Comparison of ENCODE assay signal across 11 cellular contexts in the genomic region with DNA sequence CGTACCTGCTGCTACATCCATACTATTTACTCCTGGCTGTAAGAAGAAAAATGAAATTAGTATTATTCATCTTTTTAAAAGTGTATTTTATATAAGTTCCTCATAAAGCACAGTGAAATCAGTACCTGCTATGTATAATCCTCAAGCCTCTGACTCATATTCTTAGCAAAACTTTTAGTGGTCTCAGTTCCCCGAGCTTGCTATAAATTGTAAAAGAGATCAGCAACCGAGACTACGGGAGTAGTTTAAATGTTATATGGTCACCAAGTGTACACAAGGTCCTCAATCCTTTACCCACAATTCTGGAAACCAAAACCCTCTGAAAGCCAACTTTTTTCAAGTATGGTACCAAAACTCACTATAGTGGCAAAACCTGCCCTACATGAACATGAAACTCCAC. TPM values are rescaled to one million over a fixed set of nuclear protein-coding genes. Genes with fewer than 3 reads are reported as not detected.
DNase-seq lines count a peak whose midpoint lies in the region; ATAC-seq lines count a peak whose summit lies in the region.
"Had no signal": no experiment of that assay in that cellular context is flagged by ENCODE, and none has a peak within 500 bp of the region (broad histone marks: within the 10 kb centered on the region; RNA-seq: fewer than 3 reads in every experiment).

No MANE protein-coding gene starts in this region.

- no peaks in the 10 kb centered on the region for H3K9me3 Mint-ChIP-seq in activated T-cell treated with anti-CD3 and anti-CD28 coated beads, Interleukin-2, amount 50 U/mL, for 24 hours
- H3K9me3 Mint-ChIP-seq in stimulated activated naive CD8-positive, alpha-beta T cell treated with anti-CD3 and anti-CD28 coated beads, Interleukin-15, amount 100 ng/mL, for 72 hours: no peaks in the 10 kb centered on the region
- H3K9me3 Mint-ChIP-seq in T-cell: no peaks in the 10 kb centered on the region
- H3K9me3 Mint-ChIP-seq: activated B cell treated with CpG ODN at 0.5 μM for 24 hours had no signal

- peaks cover 54% of the 10 kb centered on the region for H3K4me1 Mint-ChIP-seq in activated T-cell treated with anti-CD3 and anti-CD28 coated beads, Interleukin-2, amount 50 U/mL, for 24 hours (ENCODE audit: low read depth)
- H3K4me1 Mint-ChIP-seq in stimulated activated naive CD8-positive, alpha-beta T cell treated with anti-CD3 and anti-CD28 coated beads, Interleukin-15, amount 100 ng/mL, for 72 hours: peaks cover 33% of the 10 kb centered on the region
- H3K4me1 Mint-ChIP-seq in T-cell: peaks cover 35 to 52% (median 50%) of the 10 kb centered on the region in 3 donors

- H3K27ac Mint-ChIP-seq in activated T-cell treated with anti-CD3 and anti-CD28 coated beads, Interleukin-2, amount 50 U/mL, for 24 hours: peak overlapping the region; percentile 84
- H3K27ac Mint-ChIP-seq in stimulated activated naive CD8-positive, alpha-beta T cell treated with anti-CD3 and anti-CD28 coated beads, Interleukin-15, amount 100 ng/mL, for 72 hours: no peak overlapping the region
- peak overlapping the region in 1 of 2 donors; percentile 96 for H3K27ac Mint-ChIP-seq in T-cell
- H3K27ac Mint-ChIP-seq: activated B cell treated with CpG ODN at 0.5 μM for 24 hours had no signal

- intact Hi-C loops in sciatic nerve (cut with DNase I): no loop called here

- POLR2A ChIA-PET in T-cell (lab: Charles Lee): interaction anchor here in 1 of 2 donors (0.6 kb wide), 1 partner anchor 29 kb away, joined by 4 read pairs; no protein-coding TSS in a partner anchor

- ATAC-seq in GM21619 (IDR thresholded peaks at IDR 0.05; ENCODE audit: unreplicated experiment) (peak; percentile 91), HG03196 (IDR thresholded peaks at IDR 0.05; ENCODE audit: unreplicated experiment) (peak; percentile 78), sciatic nerve (no peak), T-cell (replicated peaks in 1 of 4) (no peak)
- peak; percentile 91 for ATAC-seq in stimulated activated naive CD8-positive, alpha-beta T cell treated with anti-CD3 and anti-CD28 coated beads, Interleukin-15, amount 100 ng/mL, for 72 hours
- ATAC-seq: left cardiac atrium had no signal

- H3K27me3 Mint-ChIP-seq in activated T-cell treated with anti-CD3 and anti-CD28 coated beads, Interleukin-2, amount 50 U/mL, for 24 hours: no peaks in the 10 kb centered on the region
- no peaks in the 10 kb centered on the region for H3K27me3 Mint-ChIP-seq in stimulated activated naive CD8-positive, alpha-beta T cell treated with anti-CD3 and anti-CD28 coated beads, Interleukin-15, amount 100 ng/mL, for 72 hours
- H3K27me3 Mint-ChIP-seq in T-cell: no peaks in the 10 kb centered on the region
- H3K27me3 Mint-ChIP-seq: activated B cell treated with CpG ODN at 0.5 μM for 24 hours had no signal

- no peak for DNase-seq in activated T-cell treated with anti-CD3 and anti-CD28 coated beads, Interleukin-2, amount 50 U/mL, for 24 hours
- DNase-seq in activated T-cell treated with anti-CD3 and anti-CD28 coated beads for 4 hours (no peak), sciatic nerve (ENCODE audit: low spot score) (no peak), T-cell (no peak)
- no peak for DNase-seq in stimulated activated naive CD8-positive, alpha-beta T cell treated with anti-CD3 and anti-CD28 coated beads, Interleukin-15, amount 100 ng/mL, for 72 hours
- DNase-seq in activated effector memory CD4-positive, alpha-beta T cell treated with anti-CD3 and anti-CD28 coated beads, Interleukin-2, amount 50 U/mL, for 16 hours: no peak
- DNase-seq: activated B cell treated with CpG ODN at 0.5 μM for 24 hours; left cardiac atrium; NK-92 treated with Interleukin-12 subunit alpha and Interleukin-12 subunit beta, amount 100 ng/mL, for 24 hours had no signal

- no peak overlapping the region for H3K4me3 Mint-ChIP-seq in activated T-cell treated with anti-CD3 and anti-CD28 coated beads, Interleukin-2, amount 50 U/mL, for 24 hours
- no peak overlapping the region for H3K4me3 Mint-ChIP-seq in stimulated activated naive CD8-positive, alpha-beta T cell treated with anti-CD3 and anti-CD28 coated beads, Interleukin-15, amount 100 ng/mL, for 72 hours
- H3K4me3 Mint-ChIP-seq in T-cell: no peak overlapping the region
- H3K4me3 Mint-ChIP-seq: activated B cell treated with CpG ODN at 0.5 μM for 24 hours had no signal

- peaks cover 72% of the 10 kb centered on the region for H3K36me3 Mint-ChIP-seq in activated T-cell treated with anti-CD3 and anti-CD28 coated beads, Interleukin-2, amount 50 U/mL, for 24 hours (ENCODE audit: low read depth)
- H3K36me3 Mint-ChIP-seq in T-cell: peaks cover 21% of the 10 kb centered on the region

- CTCF ChIA-PET in T-cell (lab: Charles Lee): interaction anchor here (0.9 to 1.6 kb wide), 2 partner anchors 20 to 24 kb away, joined by 4 to 9 read pairs; partner anchors contain the start of gene PRPF40A (in 1 of the 2)

RNA-seq across cellular contexts. Expression of gene PRPF40A, which starts 24.2 kb away (rescaled TPM):
- 88.8 TPM for total RNA-seq in sciatic nerve
- total RNA-seq in T-cell: 100 to 1,000 TPM; 101 to 124 (median 106) TPM

RNA-seq across cellular contexts. Expression of gene ARL6IP6, which starts 25.4 kb away (rescaled TPM):
- total RNA-seq in sciatic nerve: 17.5 TPM
- total RNA-seq in T-cell: 10 to 100 TPM; 13.2 to 17.6 (median 15.7) TPM

Comparison
In these comparisons a context has a peak if more than half of its experiments do, and no peak if none do; other contexts are left out.
1. ATAC-seq: peak in GM21619 (single experiment), HG03196 (single experiment) and stimulated activated naive CD8-positive, alpha-beta T cell treated with anti-CD3 and anti-CD28 coated beads, Interleukin-15, amount 100 ng/mL, for 72 hours (single experiment); none in sciatic nerve (single experiment) and T-cell (0 of 4).